8 cellular contexts compared by ENCODE assay signal in the genomic region with DNA sequence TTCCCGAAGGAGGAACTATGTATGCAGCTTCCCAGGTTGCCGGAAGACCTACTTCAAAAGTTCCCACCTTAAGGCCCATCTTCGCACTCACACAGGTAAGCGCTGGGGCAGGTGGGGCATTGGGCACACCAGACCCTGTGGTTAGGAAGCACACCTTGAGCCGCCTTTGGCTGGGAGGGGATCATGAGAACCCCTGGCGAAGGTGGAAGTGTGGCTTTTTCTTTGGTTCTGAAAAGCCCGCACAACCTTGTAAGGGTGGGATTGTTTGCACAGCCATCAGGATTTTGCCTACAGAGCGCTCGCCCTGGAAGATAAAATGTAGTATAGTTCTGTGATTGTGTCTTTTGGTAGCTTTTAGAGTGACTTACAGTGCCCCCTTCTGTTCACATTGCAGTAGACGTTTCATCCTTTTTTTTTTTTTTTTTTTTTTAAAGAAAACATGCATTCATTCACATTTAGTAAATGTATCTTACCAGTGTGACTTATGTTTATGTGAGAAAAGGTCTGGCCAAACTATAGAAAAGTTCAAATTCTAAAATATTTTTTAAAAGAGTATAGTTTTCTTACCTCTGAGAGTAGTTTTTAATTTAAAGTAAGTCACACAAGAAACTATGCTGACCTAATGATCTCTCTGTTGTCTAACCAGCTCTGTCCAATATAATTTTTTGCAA. TPM values are rescaled to one million over a fixed set of nuclear protein-coding genes. Genes with fewer than 3 reads are reported as not detected.
DNase-seq lines count a peak whose midpoint lies in the region; ATAC-seq and TF ChIP-seq lines count a peak whose summit lies in the region.

No MANE protein-coding gene starts in this region.

- TF ChIP-seq CTCF in progenitor cell of endocrine pancreas (IDR thresholded peaks at IDR 0.05; ENCODE audit: unreplicated experiment): peak; percentile 79

- no peak for ATAC-seq in GM21825 (IDR thresholded peaks at IDR 0.05; ENCODE audit: unreplicated experiment)

- H3K27me3 Mint-ChIP-seq in progenitor cell of endocrine pancreas: peaks cover 15% of the 10 kb centered on the region

- peaks cover 2% of the 10 kb centered on the region for H3K9me3 Mint-ChIP-seq in progenitor cell of endocrine pancreas (ENCODE audit: low read depth)

- H3K4me3 Mint-ChIP-seq in progenitor cell of endocrine pancreas (ENCODE audit: low read depth): no peak overlapping the region

- DNase-seq in Daoy (ENCODE audit: low read depth): peak; percentile 46
- peak; percentile 74 for DNase-seq in KBM-7
- peak; percentile 76 for DNase-seq in SK-MEL-5 (ENCODE audit: low read depth, low spot score)
- peak; percentile 78 for DNase-seq in fibroblast of peridontal ligament (ENCODE audit: extremely low read depth)
- no peak for DNase-seq in progenitor cell of endocrine pancreas (ENCODE audit: low spot score, unreplicated experiment)
- no peak for DNase-seq in SK-N-DZ (ENCODE audit: low spot score)
- no peak for DNase-seq in occipital lobe (lab: John Stamatoyannopoulos, UW)

- H3K36me3 Mint-ChIP-seq in progenitor cell of endocrine pancreas (ENCODE audit: insufficient read depth): peaks cover 2% of the 10 kb centered on the region

- H3K27ac Mint-ChIP-seq in progenitor cell of endocrine pancreas: peak overlapping the region; percentile 67

- in situ Hi-C loops in KBM-7 (cut with MboI; ENCODE audit: low pct_unique_long_range_greater_than_20kb, low sequenced_read_pairs) (no loop called here), SK-MEL-5 (cut with HindIII; ENCODE audit: low pct_unique_long_range_greater_than_20kb, low sequenced_read_pairs) (loop anchor here (25.0 kb wide), 1 partner anchor 236 kb away; no protein-coding TSS in a partner anchor)

- peaks cover 2% of the 10 kb centered on the region for H3K4me1 Mint-ChIP-seq in progenitor cell of endocrine pancreas (ENCODE audit: low read depth)

RNA-seq across cellular contexts. Expression of gene KLF11, which starts 5.3 kb away (rescaled TPM):
- 3.9 and 4.9 TPM in 2 replicates for total RNA-seq in Daoy (2014; rRNA removed; shearing (Covaris generic))
- 10.9 and 11.0 TPM in 2 replicates for total RNA-seq in SK-MEL-5 (2014; rRNA removed; shearing (Covaris generic))
- polyA plus RNA-seq in SK-MEL-5 (2015; cell fraction: cytosol; rRNA removed): 18.5 and 21.8 TPM in 2 replicates
- 15.4 and 16.7 TPM in 2 replicates for polyA plus RNA-seq in SK-MEL-5 (2015; cell fraction: nucleus; rRNA removed)
- 3.5 and 4.6 TPM in 2 replicates for total RNA-seq in progenitor cell of endocrine pancreas
- 0.61 and 0.80 TPM in 2 replicates for polyA plus RNA-seq in SK-N-DZ (2014; cell fraction: cytosol; rRNA removed)
- polyA plus RNA-seq in SK-N-DZ (2014; cell fraction: nucleus; rRNA removed): 0.29 and 0.32 TPM in 2 replicates
- 14.0 TPM for total RNA-seq in occipital lobe

RNA-seq across cellular contexts. Expression of gene CYS1, which starts 31.6 kb away (rescaled TPM):
- total RNA-seq in Daoy (2014; rRNA removed; shearing (Covaris generic)): 2.1 and 5.1 TPM in 2 replicates
- total RNA-seq in SK-MEL-5 (2014; rRNA removed; shearing (Covaris generic)): 0.27 and 0.29 TPM in 2 replicates
- 0.09 and 0.11 TPM in 2 replicates for polyA plus RNA-seq in SK-MEL-5 (2015; cell fraction: cytosol; rRNA removed)
- not detected in 2 replicates for polyA plus RNA-seq in SK-MEL-5 (2015; cell fraction: nucleus; rRNA removed)
- total RNA-seq in progenitor cell of endocrine pancreas (2.3 and 2.5 TPM in 2 replicates), occipital lobe (2.0 TPM)
- polyA plus RNA-seq in SK-N-DZ (2014; cell fraction: cytosol; rRNA removed): not detected in 2 replicates
- not detected in 2 replicates for polyA plus RNA-seq in SK-N-DZ (2014; cell fraction: nucleus; rRNA removed)

Comparison
In these comparisons a context has a peak if more than half of its experiments do, and no peak if none do; other contexts are left out.
1. DNase-seq: peak in Daoy (single experiment), KBM-7 (single experiment), SK-MEL-5 (single experiment) and fibroblast of peridontal ligament (single experiment); none in progenitor cell of endocrine pancreas (single experiment), SK-N-DZ (single experiment) and occipital lobe (single experiment).